8 cellular contexts compared by ENCODE assay signal in the genomic region with DNA sequence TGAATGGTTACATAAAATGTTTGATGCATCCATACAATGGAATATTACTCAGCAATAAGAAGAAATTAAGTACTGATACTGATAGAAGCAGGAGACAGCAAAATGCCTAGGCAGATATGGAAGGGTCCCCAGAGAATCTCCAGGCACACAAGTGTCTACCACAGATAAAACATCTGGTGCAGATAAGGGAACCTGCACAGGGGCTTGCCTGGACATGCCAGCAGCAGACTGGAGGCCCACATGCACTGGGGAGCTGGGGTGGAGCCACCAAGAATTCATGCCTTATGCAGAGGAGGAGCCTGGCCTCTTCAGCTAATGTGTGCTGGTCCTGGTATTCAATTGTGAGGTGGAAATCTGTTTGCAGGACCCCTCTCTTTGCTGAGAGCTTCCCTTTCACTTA.
DNase-seq lines count a peak whose midpoint lies in the region; ATAC-seq and TF ChIP-seq lines count a peak whose summit lies in the region.
"Not testable (repeated sequence)": the region's sequence is repeated elsewhere in the genome, so short reads cannot be mapped to it uniquely, and the experiment has no call there.

No MANE protein-coding gene starts in this region.

- not testable (repeated sequence) for H2BK12ac ChIP-seq in trophoblast cell (ENCODE audit: low read length)

- not testable (repeated sequence) for H3K9me3 Mint-ChIP-seq in GM23338; WTC11; endodermal cell; glutamatergic neuron (ENCODE audit: unreplicated experiment)

- H4K91ac ChIP-seq in trophoblast cell (ENCODE audit: low read depth, low read length) = not testable (repeated sequence)

- not testable (repeated sequence) for H3K14ac ChIP-seq in trophoblast cell (ENCODE audit: low read length)

- H3K9me2 ChIP-seq in GM23338 (ENCODE audit: insufficient read depth) = not testable (repeated sequence)

- not testable (repeated sequence) for H3K23ac ChIP-seq in trophoblast cell (ENCODE audit: low read length)

- ATAC-seq in GM23338 (peak; percentile 67), WTC11 (peak; percentile 71)

- DNase-seq in BE2C = peak; percentile 34
- DNase-seq in GM23338 (ENCODE audit: low spot score); WTC11 (ENCODE audit: low spot score); endodermal cell; trophoblast cell: not testable (repeated sequence)
- DNase-seq in NCI-H69 (lab: John Stamatoyannopoulos, UW) = peak; percentile 63
- peak; percentile 31 for DNase-seq in glutamatergic neuron

- H2BK120ac ChIP-seq in trophoblast cell (ENCODE audit: insufficient read depth, low read length, poor library complexity) = not testable (repeated sequence)

- not testable (repeated sequence) for H3K4me2 ChIP-seq in GM23338; trophoblast cell (ENCODE audit: low read length)
- peak overlapping the region; percentile 44; the same call in 1 of the 2 replicates for H3K4me2 ChIP-seq in KMS-11

- peak overlapping the region; percentile 31 for H2BK5ac ChIP-seq in trophoblast cell (ENCODE audit: low read depth, low read length, poor library complexity)

- H3K4ac ChIP-seq in trophoblast cell (ENCODE audit: low read depth, low read length) = not testable (repeated sequence)

- not testable (repeated sequence) for H3K79me2 ChIP-seq in GM23338 (replicated peaks; ENCODE audit: insufficient read depth); KMS-11 (ENCODE audit: insufficient read depth, low read depth); trophoblast cell (ENCODE audit: control insufficient read depth, insufficient read depth, low read length, poor library complexity)

- H3K27ac ChIP-seq in GM23338 (ENCODE audit: low read depth) (peak overlapping the region; percentile 72; the same call in 1 of the 2 replicates), KMS-11 (peak overlapping the region; percentile 67; the same call in 1 of the 2 replicates), endodermal cell (ENCODE audit: low read depth, low read length) (peak overlapping the region; percentile 10)
- H3K27ac ChIP-seq in trophoblast cell (ENCODE audit: low read depth, low read length) = not testable (repeated sequence)

- H4K8ac ChIP-seq in trophoblast cell (ENCODE audit: low read depth, low read length) = not testable (repeated sequence)

- H3K9me3 ChIP-seq in BE2C; endodermal cell (ENCODE audit: control insufficient read depth, low read length); trophoblast cell (ENCODE audit: insufficient read depth, low read depth, low read length): not testable (repeated sequence)

- not testable (repeated sequence) for H3K79me1 ChIP-seq in trophoblast cell (ENCODE audit: low read length)

- not testable (repeated sequence) for H2AFZ ChIP-seq in GM23338; KMS-11 (ENCODE audit: low read depth); trophoblast cell (ENCODE audit: insufficient read depth, low read length, poor library complexity)

- not testable (repeated sequence) for H4K12ac ChIP-seq in trophoblast cell (ENCODE audit: low read depth, low read length)

- not testable (repeated sequence) for H3K36me3 ChIP-seq in BE2C; GM23338 (ENCODE audit: insufficient read depth); KMS-11 (ENCODE audit: insufficient read depth); endodermal cell (ENCODE audit: control insufficient read depth, insufficient read depth, low read length); trophoblast cell (ENCODE audit: control insufficient read depth in 1 of 2, insufficient read depth in 2 of 2, low read length in 2 of 2)

- H4K20me1 ChIP-seq in GM23338 (replicated peaks; ENCODE audit: insufficient read depth); KMS-11 (ENCODE audit: insufficient read depth): not testable (repeated sequence)

- H3K4me3 ChIP-seq in BE2C (ENCODE audit: low read depth, low read length); GM23338; KMS-11 (IDR thresholded peaks at IDR 0.05; ENCODE audit: insufficient read depth, low read depth, low read length); endodermal cell (ENCODE audit: low read length); trophoblast cell (ENCODE audit: low read depth, low read length): not testable (repeated sequence)

- H3K27me3 ChIP-seq in BE2C; GM23338 (ENCODE audit: insufficient read depth); KMS-11 (ENCODE audit: insufficient read depth, low read depth); endodermal cell (ENCODE audit: control insufficient read depth, insufficient read depth, low read length, poor library complexity, severe bottlenecking); trophoblast cell (ENCODE audit: insufficient read depth, low read length): not testable (repeated sequence)

- not testable (repeated sequence) for H3K4me1 ChIP-seq in BE2C; endodermal cell (ENCODE audit: control insufficient read depth, insufficient read depth, low read length); trophoblast cell (ENCODE audit: control insufficient read depth in 1 of 2, insufficient read depth in 2 of 2, low read length in 2 of 2)
- H3K4me1 ChIP-seq in GM23338 (ENCODE audit: insufficient read depth) = peaks cover 11% of the 10 kb centered on the region
- H3K4me1 ChIP-seq in KMS-11 (ENCODE audit: low read depth, poor library complexity, severe bottlenecking) = peaks cover 52% of the 10 kb centered on the region

- H3K27ac Mint-ChIP-seq in GM23338 (peak overlapping the region; percentile 93), WTC11 (peak overlapping the region; percentile 86), glutamatergic neuron (ENCODE audit: unreplicated experiment) (peak overlapping the region; percentile 89)
- H3K27ac Mint-ChIP-seq in endodermal cell = not testable (repeated sequence)

- H3K18ac ChIP-seq in trophoblast cell (ENCODE audit: low read length) = not testable (repeated sequence)

- H3K4me1 Mint-ChIP-seq in GM23338 = peaks cover 20% of the 10 kb centered on the region
- H3K4me1 Mint-ChIP-seq in WTC11 = peaks cover 26% of the 10 kb centered on the region
- H3K4me1 Mint-ChIP-seq in endodermal cell; glutamatergic neuron (ENCODE audit: low read depth, unreplicated experiment): not testable (repeated sequence)

- H3K4me3 Mint-ChIP-seq in GM23338 (peak overlapping the region; percentile 8; the same call in 1 of the 3 replicates), glutamatergic neuron (ENCODE audit: unreplicated experiment) (peak overlapping the region; percentile 2)
- not testable (repeated sequence) for H3K4me3 Mint-ChIP-seq in WTC11, endodermal cell

- peaks cover 81% of the 10 kb centered on the region for H3K36me3 Mint-ChIP-seq in GM23338 (ENCODE audit: low read depth)
- peaks cover 72% of the 10 kb centered on the region for H3K36me3 Mint-ChIP-seq in WTC11
- H3K36me3 Mint-ChIP-seq in endodermal cell (ENCODE audit: low read depth) = peaks cover 46% of the 10 kb centered on the region
- H3K36me3 Mint-ChIP-seq in glutamatergic neuron (ENCODE audit: unreplicated experiment) = not testable (repeated sequence)

- H3F3A ChIP-seq in GM23338 (replicated peaks; ENCODE audit: low read depth) = not testable (repeated sequence)

- POLR2A ChIA-PET in WTC11 (lab: Charles Lee) = not testable (repeated sequence)

- TF ChIP-seq CTCF in BE2C (IDR thresholded peaks at IDR 0.05; ENCODE audit: low read depth, low read length); GM23338 (conservative IDR thresholded peaks at IDR 0.05; ENCODE audit: low read depth in 2 of 2); KMS-11 (conservative IDR thresholded peaks at IDR 0.05; ENCODE audit: low read depth, low read length); WTC11 (IDR thresholded peaks at IDR 0.05); endodermal cell (conservative IDR thresholded peaks at IDR 0.05); glutamatergic neuron (IDR thresholded peaks at IDR 0.05; ENCODE audit: partially characterized antibody, unreplicated experiment): not testable (repeated sequence)

- not testable (repeated sequence) for H2AK5ac ChIP-seq in trophoblast cell (ENCODE audit: low read length)

- CTCF ChIA-PET in WTC11 (lab: Charles Lee) = not testable (repeated sequence)

- H3K9ac ChIP-seq in KMS-11; endodermal cell (ENCODE audit: extremely low read depth, low read length, poor library complexity, severe bottlenecking); trophoblast cell (ENCODE audit: low read length): not testable (repeated sequence)

- H3K27me3 Mint-ChIP-seq in GM23338 (ENCODE audit: insufficient read depth, low read depth, poor library complexity); WTC11 (ENCODE audit: low read depth); endodermal cell (ENCODE audit: insufficient read depth); glutamatergic neuron (ENCODE audit: unreplicated experiment): not testable (repeated sequence)

TF ChIP-seq in WTC11, 78 proteins besides CTCF, POLR2A, EP300 and RAD21:
- peak; percentile 77; the same call in 1 of the 2 replicates for TF ChIP-seq TP53 (CRISPR knock-in tag; IDR thresholded peaks at IDR 0.05)
